In genomic region chr7:46658281-46658680, GRCh38 we compare ENCODE assay signal across 30 cellular contexts.
"Had no signal": no experiment of that assay in that cellular context is flagged by ENCODE, and none has a peak within 500 bp of the region (broad histone marks: within the 10 kb centered on the region; RNA-seq: fewer than 3 reads in every experiment).

No MANE protein-coding gene starts in this region.

- H3K27ac ChIP-seq: adrenal gland, ascending aorta, colonic mucosa, gastroesophageal sphincter, left ventricle myocardium inferior, ovary, sigmoid colon, thyroid gland, upper lobe of right lung, VCaP had no signal

- H3K4me3 Mint-ChIP-seq: activated naive CD4-positive, alpha-beta T cell treated with anti-CD3 and anti-CD28 coated beads for 36 hours; activated naive CD8-positive, alpha-beta T cell treated with anti-CD3 and anti-CD28 coated beads for 36 hours; immature natural killer cell; mesothelial cell of epicardium; naive thymus-derived CD4-positive, alpha-beta T cell; stimulated activated effector memory CD8-positive, alpha-beta T cell treated with anti-CD3 and anti-CD28 coated beads, Interleukin-12 subunit alpha, Interleukin-12 subunit beta, amount 100 ng/mL, for 72 hours; stimulated activated naive CD8-positive, alpha-beta T cell treated with anti-CD3 and anti-CD28 coated beads, Interleukin-15, amount 100 ng/mL, for 72 hours had no signal

- ATAC-seq: activated CD4-positive, CD25-positive, alpha-beta regulatory T cell treated with anti-CD3 and anti-CD28 coated beads, Interleukin-2, amount 50 U/mL, for 24 hours; gastroesophageal sphincter; naive thymus-derived CD4-positive, alpha-beta T cell; stimulated activated effector memory CD8-positive, alpha-beta T cell treated with anti-CD3 and anti-CD28 coated beads, Interleukin-12 subunit alpha, Interleukin-12 subunit beta, amount 100 ng/mL, for 72 hours; stimulated activated naive CD8-positive, alpha-beta T cell treated with anti-CD3 and anti-CD28 coated beads, Interleukin-15, amount 100 ng/mL, for 72 hours; upper lobe of right lung had no signal

- H3K9me3 Mint-ChIP-seq: activated naive CD4-positive, alpha-beta T cell treated with anti-CD3 and anti-CD28 coated beads for 36 hours; activated naive CD8-positive, alpha-beta T cell treated with anti-CD3 and anti-CD28 coated beads for 36 hours had no signal

- H3K4me1 ChIP-seq: adrenal gland, ascending aorta, colonic mucosa, left ventricle myocardium inferior, thyroid gland, upper lobe of right lung had no signal

- H3K27ac Mint-ChIP-seq: activated naive CD4-positive, alpha-beta T cell treated with anti-CD3 and anti-CD28 coated beads for 36 hours; activated naive CD8-positive, alpha-beta T cell treated with anti-CD3 and anti-CD28 coated beads for 36 hours; immature natural killer cell; mesothelial cell of epicardium; naive thymus-derived CD4-positive, alpha-beta T cell; progenitor cell of endocrine pancreas; stimulated activated effector memory CD8-positive, alpha-beta T cell treated with anti-CD3 and anti-CD28 coated beads, Interleukin-12 subunit alpha, Interleukin-12 subunit beta, amount 100 ng/mL, for 72 hours; stimulated activated naive CD8-positive, alpha-beta T cell treated with anti-CD3 and anti-CD28 coated beads, Interleukin-15, amount 100 ng/mL, for 72 hours had no signal

- H3K36me3 ChIP-seq: adrenal gland, ascending aorta, colonic mucosa, gastroesophageal sphincter, left ventricle myocardium inferior, ovary, sigmoid colon, thyroid gland, upper lobe of right lung had no signal

- H3K9me3 ChIP-seq: adrenal gland, ascending aorta, colonic mucosa, gastroesophageal sphincter, left ventricle myocardium inferior, ovary, sigmoid colon, thyroid gland, upper lobe of right lung had no signal

- H3K27me3 Mint-ChIP-seq: activated naive CD8-positive, alpha-beta T cell treated with anti-CD3 and anti-CD28 coated beads for 36 hours; naive thymus-derived CD4-positive, alpha-beta T cell; progenitor cell of endocrine pancreas; stimulated activated naive CD8-positive, alpha-beta T cell treated with anti-CD3 and anti-CD28 coated beads, Interleukin-15, amount 100 ng/mL, for 72 hours had no signal

- FAIRE-seq: small intestine had no signal

- DNase-seq: activated CD4-positive, alpha-beta T cell treated with anti-CD3 and anti-CD28 coated beads for 48 hours; activated CD4-positive, alpha-beta T cell treated with anti-CD3 and anti-CD28 coated beads, Interleukin-2, amount 50 U/mL, for 48 hours; activated CD8-positive, alpha-beta memory T cell treated with anti-CD3 and anti-CD28 coated beads for 24 hours; activated effector memory CD4-positive, alpha-beta T cell treated with Interleukin-2 at 50 U/mL for 16 hours; activated naive CD4-positive, alpha-beta T cell treated with anti-CD3 and anti-CD28 coated beads for 36 hours; activated naive CD8-positive, alpha-beta T cell treated with anti-CD3 and anti-CD28 coated beads for 36 hours; adrenal gland; colonic mucosa; effector memory CD4-positive, alpha-beta T cell; head of caudate nucleus; hypothalamus; immature natural killer cell; left ventricle myocardium inferior; naive thymus-derived CD4-positive, alpha-beta T cell; ovary; retina; sigmoid colon; small intestine; stimulated activated CD4-positive, alpha-beta T cell treated with anti-CD3 and anti-CD28 coated beads, Interleukin-4, amount 100 ng/mL, for 24 hours; stimulated activated naive CD8-positive, alpha-beta T cell treated with anti-CD3 and anti-CD28 coated beads, Interleukin-15, amount 100 ng/mL, for 72 hours; substantia nigra; thyroid gland; upper lobe of right lung had no signal

- H3K4me1 Mint-ChIP-seq: activated naive CD8-positive, alpha-beta T cell treated with anti-CD3 and anti-CD28 coated beads for 36 hours; immature natural killer cell; naive thymus-derived CD4-positive, alpha-beta T cell; stimulated activated effector memory CD8-positive, alpha-beta T cell treated with anti-CD3 and anti-CD28 coated beads, Interleukin-12 subunit alpha, Interleukin-12 subunit beta, amount 100 ng/mL, for 72 hours; stimulated activated naive CD8-positive, alpha-beta T cell treated with anti-CD3 and anti-CD28 coated beads, Interleukin-15, amount 100 ng/mL, for 72 hours had no signal

- H3K27me3 ChIP-seq: adrenal gland, ascending aorta, colonic mucosa, gastroesophageal sphincter, ovary, sigmoid colon, thyroid gland, upper lobe of right lung had no signal

- H3K36me3 Mint-ChIP-seq: activated naive CD8-positive, alpha-beta T cell treated with anti-CD3 and anti-CD28 coated beads for 36 hours; immature natural killer cell; stimulated activated effector memory CD8-positive, alpha-beta T cell treated with anti-CD3 and anti-CD28 coated beads, Interleukin-12 subunit alpha, Interleukin-12 subunit beta, amount 100 ng/mL, for 72 hours had no signal

- H3K4me3 ChIP-seq: adrenal gland, ascending aorta, colonic mucosa, gastroesophageal sphincter, left ventricle myocardium inferior, ovary, sigmoid colon, thyroid gland, upper lobe of right lung had no signal
